ENCODE assay signal across 1 cellular context in genomic region chr14:58297762-58298476, GRCh38.
TF ChIP-seq lines count a peak whose summit lies in the region.

No MANE protein-coding gene starts in this region.

TF ChIP-seq in WTC11, 78 proteins besides CTCF, POLR2A, EP300 and RAD21 (continued from another document):
- no peak for TF ChIP-seq ZBTB43 (CRISPR knock-in tag; IDR thresholded peaks at IDR 0.05)
- TF ChIP-seq CREM (CRISPR knock-in tag; IDR thresholded peaks at IDR 0.05) = no peak
- no peak for TF ChIP-seq ZNF121 (CRISPR knock-in tag; IDR thresholded peaks at IDR 0.05)
- TF ChIP-seq ZNF138 (CRISPR knock-in tag; conservative IDR thresholded peaks at IDR 0.05) = no peak
- TF ChIP-seq AR (CRISPR knock-in tag; IDR thresholded peaks at IDR 0.05) = no peak
- peak; percentile 87 for TF ChIP-seq ZNF423 (CRISPR knock-in tag; IDR thresholded peaks at IDR 0.05)
- no peak for TF ChIP-seq ATF1 (CRISPR knock-in tag; IDR thresholded peaks at IDR 0.05)
- TF ChIP-seq GTF2I (CRISPR knock-in tag; conservative IDR thresholded peaks at IDR 0.05) = no peak
- TF ChIP-seq MYBL2 (CRISPR knock-in tag; IDR thresholded peaks at IDR 0.05) = no peak
- TF ChIP-seq ZSCAN18 (CRISPR knock-in tag; IDR thresholded peaks at IDR 0.05) = peak; percentile 99
- TF ChIP-seq FOXK1 (CRISPR knock-in tag; IDR thresholded peaks at IDR 0.05) = peak; percentile 30; the same call in 1 of the 2 replicates
- TF ChIP-seq SMAD4 (CRISPR knock-in tag; IDR thresholded peaks at IDR 0.05) = no peak
- TF ChIP-seq KAT7 (CRISPR knock-in tag; IDR thresholded peaks at IDR 0.05; ENCODE audit: borderline replicate concordance) = no peak
- 0 out of 2 replicates have a peak, but pooled peaks have one; percentile 42 for TF ChIP-seq E2F5 (CRISPR knock-in tag; IDR thresholded peaks at IDR 0.05)
- TF ChIP-seq SMAD3 (CRISPR knock-in tag; IDR thresholded peaks at IDR 0.05; ENCODE audit: borderline replicate concordance) = peak; percentile 57; the same call in 1 of the 2 replicates
- TF ChIP-seq ATF6 (CRISPR knock-in tag; IDR thresholded peaks at IDR 0.05) = no peak
- no peak for TF ChIP-seq AFF4 (CRISPR knock-in tag; IDR thresholded peaks at IDR 0.05; ENCODE audit: borderline replicate concordance)
- peak; percentile 23; the same call in 1 of the 2 replicates for TF ChIP-seq MAX (CRISPR knock-in tag; IDR thresholded peaks at IDR 0.05)
- no peak for TF ChIP-seq FOXP1 (CRISPR knock-in tag; IDR thresholded peaks at IDR 0.05; ENCODE audit: borderline replicate concordance)
- TF ChIP-seq ZNF317 (CRISPR knock-in tag; IDR thresholded peaks at IDR 0.05; ENCODE audit: borderline replicate concordance, low read depth) = no peak
- no peak for TF ChIP-seq IRF2 (CRISPR knock-in tag; IDR thresholded peaks at IDR 0.05; ENCODE audit: borderline replicate concordance, low read depth)
- TF ChIP-seq TEAD4 (CRISPR knock-in tag; IDR thresholded peaks at IDR 0.05) = no peak
- peak; percentile 92 for TF ChIP-seq ERG (CRISPR knock-in tag; IDR thresholded peaks at IDR 0.05)
- no peak for TF ChIP-seq SOX15 (CRISPR knock-in tag; IDR thresholded peaks at IDR 0.05)
- no peak for TF ChIP-seq CBFB (CRISPR knock-in tag; IDR thresholded peaks at IDR 0.05; ENCODE audit: low read depth)
- no peak for TF ChIP-seq FOXP4 (CRISPR knock-in tag; IDR thresholded peaks at IDR 0.05)
- TF ChIP-seq TP53 (CRISPR knock-in tag; IDR thresholded peaks at IDR 0.05) = no peak
- no peak for TF ChIP-seq ZMAT4 (CRISPR knock-in tag; IDR thresholded peaks at IDR 0.05)
- TF ChIP-seq NR3C1 (CRISPR knock-in tag; conservative IDR thresholded peaks at IDR 0.05; ENCODE audit: low read depth) = no peak
